ENCODE assay signal across 8 cellular contexts in the genomic region with DNA sequence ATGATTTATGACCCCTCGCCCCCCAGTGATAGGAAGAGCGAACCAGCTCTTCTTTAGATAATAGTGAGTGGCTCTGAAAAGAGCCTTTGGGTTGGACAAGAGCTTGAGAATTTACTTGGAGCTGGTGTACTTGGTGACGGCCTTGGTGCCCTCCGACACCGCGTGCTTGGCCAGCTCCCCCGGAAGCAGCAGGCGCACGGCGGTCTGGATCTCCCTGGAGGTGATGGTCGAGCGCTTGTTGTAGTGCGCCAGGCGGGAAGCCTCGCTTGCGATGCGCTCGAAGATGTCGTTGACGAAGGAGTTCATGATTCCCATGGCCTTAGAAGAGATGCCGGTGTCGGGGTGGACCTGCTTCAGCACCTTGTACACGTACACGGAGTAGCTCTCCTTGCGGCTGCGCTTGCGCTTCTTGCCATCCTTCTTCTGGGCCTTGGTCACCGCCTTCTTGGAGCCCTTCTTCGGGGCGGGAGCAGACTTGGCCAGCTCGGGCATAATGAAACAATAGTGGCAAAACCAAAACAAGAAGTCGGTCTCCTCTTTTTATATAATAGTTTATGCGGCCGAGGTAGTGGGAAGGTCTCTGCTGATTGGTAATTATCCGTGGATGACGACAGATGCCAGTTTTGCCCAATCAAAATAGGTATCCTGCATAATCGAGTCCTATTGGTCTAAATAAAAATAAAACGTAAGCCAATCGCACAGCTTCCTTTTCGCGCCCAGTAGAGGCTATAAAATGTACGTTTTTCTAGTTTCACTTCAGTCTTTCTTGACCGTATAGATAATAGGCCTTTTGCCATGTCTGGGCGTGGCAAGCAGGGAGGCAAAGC.
DNase-seq lines count a peak whose midpoint lies in the region; ATAC-seq, FAIRE-seq and TF ChIP-seq lines count a peak whose summit lies in the region.
"Not testable (repeated sequence)": the region's sequence is repeated elsewhere in the genome, so short reads cannot be mapped to it uniquely, and the experiment has no call there.

No MANE protein-coding gene starts in this region.

- not testable (repeated sequence) for H3K9me3 ChIP-seq in keratinocyte (ENCODE audit: control insufficient read depth, low read depth, low read length)

- dilution Hi-C loops in keratinocyte (cut with MboI; ENCODE audit: extremely low pct_ligation_motif_present, low sequenced_read_pairs): not testable (repeated sequence)

- H4K20me1 ChIP-seq in keratinocyte (ENCODE audit: control insufficient read depth, extremely low read depth, insufficient read depth, low read length): not testable (repeated sequence)

- H3K9me1 ChIP-seq in keratinocyte (ENCODE audit: control insufficient read depth, extremely low read depth, insufficient read depth, low read length): not testable (repeated sequence)

- H3K36me3 ChIP-seq in keratinocyte (ENCODE audit: control insufficient read depth in 2 of 2, extremely low read depth in 1 of 2, insufficient read depth in 2 of 2, low read length in 2 of 2): not testable (repeated sequence)

- H3K27ac ChIP-seq in C4-2B (peak overlapping the region; percentile 100), cingulate gyrus (ENCODE audit: low read depth, low read length) (peak overlapping the region; percentile 75), keratinocyte (ENCODE audit: control insufficient read depth, insufficient read depth, low read length) (peak overlapping the region; percentile 85)

- not testable (repeated sequence) for FAIRE-seq in keratinocyte (lab: Jason Lieb, UNC)

- H3K4me2 ChIP-seq in keratinocyte (ENCODE audit: control insufficient read depth, extremely low read depth, insufficient read depth, low read depth, low read length): peak overlapping the region; percentile 96

- peak overlapping the region; percentile 88 for H2AFZ ChIP-seq in keratinocyte (ENCODE audit: control insufficient read depth, low read length)

- DNase-seq in NCI-H524 treated with DMSO at 0.1 percent for 48 hours (lab: John Stamatoyannopoulos, UW) (peak; percentile 58), keratinocyte (ENCODE audit: low read depth, low spot score) (peak; percentile 81), smooth muscle cell of the brain vasculature (ENCODE audit: low read depth, low spot score) (peak; percentile 84)
- peak; percentile 68 for DNase-seq in activated CD4-positive, CD25-positive, alpha-beta regulatory T cell treated with anti-CD3 and anti-CD28 coated beads, Interleukin-2, amount 50 U/mL, for 72 hours

- peak overlapping the region; percentile 50 to 70 (median 61) for H3K4me3 ChIP-seq in keratinocyte (ENCODE audit: control insufficient read depth in 2 of 3, extremely low read depth in 1 of 3, insufficient read depth in 2 of 3, low read depth in 1 of 3, low read length in 3 of 3)

- peak; percentile 62 for ATAC-seq in GM19372 (IDR thresholded peaks at IDR 0.05; ENCODE audit: low read depth, unreplicated experiment)
- peak; percentile 66 for ATAC-seq in HG03439 (IDR thresholded peaks at IDR 0.05; ENCODE audit: unreplicated experiment)

- H3K4me1 ChIP-seq in keratinocyte (ENCODE audit: control insufficient read depth, extremely low read depth, insufficient read depth, low read length): not testable (repeated sequence)

- H3K9ac ChIP-seq in keratinocyte (ENCODE audit: control insufficient read depth, extremely low read depth, insufficient read depth, low read length): peak overlapping the region; percentile 74

- H3K79me2 ChIP-seq in keratinocyte (ENCODE audit: control insufficient read depth, insufficient read depth, low read length): not testable (repeated sequence)

- TF ChIP-seq CTCF in C4-2B (conservative IDR thresholded peaks at IDR 0.05); keratinocyte (optimal IDR thresholded peaks at IDR 0.05 in 1 of 3, IDR thresholded peaks at IDR 0.05 in 1 of 3, conservative IDR thresholded peaks at IDR 0.05 in 1 of 3; ENCODE audit: extremely low read depth in 1 of 3, insufficient read depth in 2 of 3, low read length in 3 of 3): not testable (repeated sequence)

- H3K27me3 ChIP-seq in keratinocyte (ENCODE audit: control insufficient read depth, extremely low read depth, insufficient read depth, low read length): not testable (repeated sequence)

Comparison
In these comparisons a context has a peak if more than half of its experiments do, and no peak if none do; other contexts are left out.
1. Peak in every context shown above with its lines: DNase-seq, ATAC-seq, H3K4me3 ChIP-seq and H3K27ac ChIP-seq.